Comparison of ENCODE assay signal across 11 cellular contexts in genomic region chr6:48069280-48069679, GRCh38. TPM values are rescaled to one million over a fixed set of nuclear protein-coding genes. Genes with fewer than 3 reads are reported as not detected.
A peak's percentile ranks its signal among the peaks of the same experiment; 100 is the strongest.
DNase-seq lines count a peak whose midpoint lies in the region; ATAC-seq, FAIRE-seq and TF ChIP-seq lines count a peak whose summit lies in the region.
"Had no signal": no experiment of that assay in that cellular context is flagged by ENCODE, and none has a peak within 500 bp of the region (broad histone marks: within the 10 kb centered on the region; RNA-seq: fewer than 3 reads in every experiment).

No MANE protein-coding gene starts in this region.

- H3K27me3 ChIP-seq in foreskin keratinocyte: peaks cover 11% of the 10 kb centered on the region

- no peak for TF ChIP-seq POLR2A in H54 (IDR thresholded peaks at IDR 0.05; ENCODE audit: low read depth, low read length)

- no peak for FAIRE-seq in H54 (lab: Jason Lieb, UNC)

- intact Hi-C loops in sciatic nerve (cut with DNase I): no loop called here

- DNase-seq in H54 (ENCODE audit: insufficient read length, low spot score) (peak; percentile 4), SK-N-DZ (ENCODE audit: low spot score) (peak; percentile 29), foreskin keratinocyte (no peak), sciatic nerve (ENCODE audit: low spot score) (no peak), C1 segment of cervical spinal cord (lab: John Stamatoyannopoulos, UW) (no peak)
- DNase-seq: activated CD4-positive, alpha-beta T cell treated with anti-CD3 and anti-CD28 coated beads for 36 hours; activated naive CD4-positive, alpha-beta T cell treated with anti-CD3 and anti-CD28 coated beads, Interleukin-2, amount 50 U/mL, for 16 hours; PC-9; stimulated activated naive B cell treated with anti-CD40 and anti-IgM and Interleukin-4, amounts not matched to agents 10 μg/mL and 1 μg/mL and 100 μg/mL, for 72 hours had no signal

- TF ChIP-seq CTCF in foreskin keratinocyte (conservative IDR thresholded peaks at IDR 0.05): no peak

- H3K4me1 ChIP-seq in foreskin keratinocyte: peaks cover 5% of the 10 kb centered on the region

- ATAC-seq in foreskin keratinocyte (peak; percentile 43), sciatic nerve (peak; percentile 44), HG03442 (IDR thresholded peaks at IDR 0.05; ENCODE audit: unreplicated experiment) (no peak), GM19035 (IDR thresholded peaks at IDR 0.05; ENCODE audit: unreplicated experiment) (no peak)
- ATAC-seq: activated CD4-positive, alpha-beta T cell treated with anti-CD3 and anti-CD28 coated beads for 36 hours; stimulated activated naive B cell treated with anti-CD40 and anti-IgM and Interleukin-4, amounts not matched to agents 10 μg/mL and 1 μg/mL and 100 μg/mL, for 72 hours had no signal

- H3K27ac ChIP-seq in foreskin keratinocyte: no peak overlapping the region
- H3K27ac ChIP-seq: PC-9 had no signal

RNA-seq across cellular contexts. Expression of gene PTCHD4, which starts 41.7 kb away (rescaled TPM):
- polyA plus RNA-seq in SK-N-DZ (2014; cell fraction: cytosol; rRNA removed): 0.30 and 0.38 TPM in 2 replicates
- polyA plus RNA-seq in SK-N-DZ (2014; cell fraction: nucleus; rRNA removed): 0.27 TPM in 1 of 2 replicates, not detected in the other
- total RNA-seq in foreskin keratinocyte: 0.20 and 0.25 TPM in 2 replicates
- polyA plus RNA-seq in foreskin keratinocyte: 0.08 and 0.13 TPM in 2 replicates
- 1.7 TPM for total RNA-seq in sciatic nerve
- total RNA-seq: activated CD4-positive, alpha-beta T cell treated with anti-CD3 and anti-CD28 coated beads for 36 hours had no signal

Comparison
In these comparisons a context has a peak if more than half of its experiments do, and no peak if none do; other contexts are left out.
1. DNase-seq: peak in H54 (single experiment) and SK-N-DZ (single experiment); none in foreskin keratinocyte (0 of 2), sciatic nerve (single experiment) and C1 segment of cervical spinal cord (0 of 14).
2. ATAC-seq: peak in foreskin keratinocyte (single experiment) and sciatic nerve (single experiment); none in HG03442 (single experiment) and GM19035 (single experiment).